In genomic region chr1:86499987-86500593, GRCh38 we compare ENCODE assay signal across 10 cellular contexts. TPM values are rescaled to one million over a fixed set of nuclear protein-coding genes. Genes with fewer than 3 reads are reported as not detected.
DNase-seq lines count a peak whose midpoint lies in the region; ATAC-seq and TF ChIP-seq lines count a peak whose summit lies in the region.
"Had no signal": no experiment of that assay in that cellular context is flagged by ENCODE, and none has a peak within 500 bp of the region (broad histone marks: within the 10 kb centered on the region; RNA-seq: fewer than 3 reads in every experiment).

No MANE protein-coding gene starts in this region.

- H4K20me1 ChIP-seq in neural cell (ENCODE audit: insufficient read depth) = no peaks in the 10 kb centered on the region

- TF ChIP-seq CTCF in neural cell (IDR thresholded peaks at IDR 0.05; ENCODE audit: poor library complexity, severe bottlenecking) = peak; percentile 70
- TF ChIP-seq CTCF in lower leg skin (IDR thresholded peaks at IDR 0.05) = peak in 1 of 3 donors; percentile 74

- no peak overlapping the region for H2AFZ ChIP-seq in neural cell (ENCODE audit: low read depth, low read length)

- H3K9me3 ChIP-seq in neural cell (ENCODE audit: low read length) = no peaks in the 10 kb centered on the region

- TF ChIP-seq POLR2A in lower leg skin (IDR thresholded peaks at IDR 0.05) = no peak

- no peak overlapping the region for H3K4me2 ChIP-seq in neural cell (ENCODE audit: low read length)

- H3K4me3 ChIP-seq in neural cell (ENCODE audit: low read length) (no peak overlapping the region), lower leg skin (ENCODE audit: low read depth, poor library complexity, severe bottlenecking) (no peak overlapping the region)
- H3K4me3 ChIP-seq: skin epidermis had no signal

- peaks cover 1% of the 10 kb centered on the region for H3K36me3 Mint-ChIP-seq in central memory CD8-positive, alpha-beta T cell (ENCODE audit: insufficient read depth)
- no peaks in the 10 kb centered on the region for H3K36me3 Mint-ChIP-seq in activated naive CD8-positive, alpha-beta T cell treated with anti-CD3 and anti-CD28 coated beads, Interleukin-2, amount 50 U/mL, for 24 hours (ENCODE audit: low read depth)

- peak; percentile 5 for DNase-seq in GDM1 (lab: John Stamatoyannopoulos, UW)
- peak; percentile 77 for DNase-seq in NCI-H69 (lab: John Stamatoyannopoulos, UW)
- DNase-seq in central memory CD8-positive, alpha-beta T cell (ENCODE audit: low spot score in 2 of 2) = no peak
- DNase-seq in activated naive CD8-positive, alpha-beta T cell treated with anti-CD3 and anti-CD28 coated beads, Interleukin-2, amount 50 U/mL, for 24 hours = no peak
- no peak for DNase-seq in lower leg skin (ENCODE audit: low spot score in 2 of 2)

- H3K27ac ChIP-seq in neural cell (ENCODE audit: low read length) = no peak overlapping the region

- H3K9me2 ChIP-seq in neural cell (ENCODE audit: insufficient read depth, low read length) = no peaks in the 10 kb centered on the region

- no peaks in the 10 kb centered on the region for H3K79me2 ChIP-seq in neural cell (replicated peaks; ENCODE audit: insufficient read depth, low read length)

- ATAC-seq in HG02763 (IDR thresholded peaks at IDR 0.05; ENCODE audit: unreplicated experiment) (peak; percentile 51), HG02840 (IDR thresholded peaks at IDR 0.05; ENCODE audit: low FRiP score, unreplicated experiment) (no peak)
- peak; percentile 37 for ATAC-seq in central memory CD8-positive, alpha-beta T cell (replicated peaks; ENCODE audit: extremely low read depth, poor library complexity, severe bottlenecking)
- no peak for ATAC-seq in activated naive CD8-positive, alpha-beta T cell treated with anti-CD3 and anti-CD28 coated beads, Interleukin-2, amount 50 U/mL, for 24 hours

- no peak overlapping the region for H3K27ac Mint-ChIP-seq in central memory CD8-positive, alpha-beta T cell (ENCODE audit: low read depth)
- no peak overlapping the region for H3K27ac Mint-ChIP-seq in activated naive CD8-positive, alpha-beta T cell treated with anti-CD3 and anti-CD28 coated beads, Interleukin-2, amount 50 U/mL, for 24 hours
- H3K27ac Mint-ChIP-seq: T-helper 1 cell treated with Interleukin-12 subunit alpha and Interleukin-12 subunit beta and Interleukin-4 antibody, amounts not matched to agents 30 μg/mL and 1 μg/mL, for 36 hours had no signal

- TF ChIP-seq EP300 in neural cell (conservative IDR thresholded peaks at IDR 0.05; ENCODE audit: poor library complexity, severe bottlenecking) = no peak

- H3K9me3 Mint-ChIP-seq in central memory CD8-positive, alpha-beta T cell = no peaks in the 10 kb centered on the region
- H3K9me3 Mint-ChIP-seq in activated naive CD8-positive, alpha-beta T cell treated with anti-CD3 and anti-CD28 coated beads, Interleukin-2, amount 50 U/mL, for 24 hours = no peaks in the 10 kb centered on the region
- H3K9me3 Mint-ChIP-seq: T-helper 1 cell treated with Interleukin-12 subunit alpha and Interleukin-12 subunit beta and Interleukin-4 antibody, amounts not matched to agents 30 μg/mL and 1 μg/mL, for 36 hours had no signal

- H3K36me3 ChIP-seq in neural cell (ENCODE audit: insufficient read depth, low read length) = no peaks in the 10 kb centered on the region

- no peaks in the 10 kb centered on the region for H3K27me3 ChIP-seq in neural cell (ENCODE audit: insufficient read depth, low read depth, low read length)

- intact Hi-C loops in lower leg skin (cut with DNase I; ENCODE audit: low total_unique reads) = loop anchor here (5.0 kb wide), 1 partner anchor 123 kb away; no protein-coding TSS in a partner anchor

- H3K4me1 Mint-ChIP-seq in central memory CD8-positive, alpha-beta T cell = peaks cover 7% of the 10 kb centered on the region
- H3K4me1 Mint-ChIP-seq in activated naive CD8-positive, alpha-beta T cell treated with anti-CD3 and anti-CD28 coated beads, Interleukin-2, amount 50 U/mL, for 24 hours = peaks cover 10% of the 10 kb centered on the region

- H3K9ac ChIP-seq in neural cell (ENCODE audit: low read length) = no peak overlapping the region

- H3K4me3 Mint-ChIP-seq in central memory CD8-positive, alpha-beta T cell = no peak overlapping the region
- no peak overlapping the region for H3K4me3 Mint-ChIP-seq in activated naive CD8-positive, alpha-beta T cell treated with anti-CD3 and anti-CD28 coated beads, Interleukin-2, amount 50 U/mL, for 24 hours
- H3K4me3 Mint-ChIP-seq: T-helper 1 cell treated with Interleukin-12 subunit alpha and Interleukin-12 subunit beta and Interleukin-4 antibody, amounts not matched to agents 30 μg/mL and 1 μg/mL, for 36 hours had no signal

- H3K27me3 Mint-ChIP-seq in central memory CD8-positive, alpha-beta T cell = peaks cover 40% of the 10 kb centered on the region
- peaks cover 8% of the 10 kb centered on the region for H3K27me3 Mint-ChIP-seq in activated naive CD8-positive, alpha-beta T cell treated with anti-CD3 and anti-CD28 coated beads, Interleukin-2, amount 50 U/mL, for 24 hours

- H3F3A ChIP-seq in neural cell (ENCODE audit: insufficient read depth, low read length, poor library complexity, severe bottlenecking) = no peaks in the 10 kb centered on the region

- no peak for TF ChIP-seq RAD21 in neural cell (conservative IDR thresholded peaks at IDR 0.05)

- 29 to 31% methylated on average over 3 of the region's 3 CpGs for WGBS in lower leg skin, 2 donors

TF ChIP-seq in neural cell, 6 proteins besides CTCF, POLR2A, EP300 and RAD21:
- no peak for TF ChIP-seq EZH2 (IDR thresholded peaks at IDR 0.05; ENCODE audit: borderline replicate concordance, insufficient read depth, low read length, poor library complexity, severe bottlenecking)
- TF ChIP-seq SMC3 (conservative IDR thresholded peaks at IDR 0.05; ENCODE audit: poor library complexity) = no peak
- TF ChIP-seq MXI1 (conservative IDR thresholded peaks at IDR 0.05; ENCODE audit: poor library complexity, severe bottlenecking) = no peak
- TF ChIP-seq REST (IDR thresholded peaks at IDR 0.05; ENCODE audit: borderline replicate concordance) = no peak
- no peak for TF ChIP-seq TAF1 (IDR thresholded peaks at IDR 0.05; ENCODE audit: low read depth)
- TF ChIP-seq POLR2AphosphoS5 (IDR thresholded peaks at IDR 0.05) = no peak

RNA-seq across cellular contexts. Expression of gene CLCA1, which starts 31.4 kb away (rescaled TPM):
- not detected in 2 replicates for polyA plus RNA-seq in neural cell
- not detected in 2 replicates for polyA minus RNA-seq in neural cell
- not detected for total RNA-seq in lower leg skin

RNA-seq across cellular contexts. Expression of gene CLCA4, which starts 46.8 kb away (rescaled TPM):
- not detected in 2 replicates for polyA plus RNA-seq in neural cell
- not detected in 2 replicates for polyA minus RNA-seq in neural cell
- 1 to 10 TPM in 3 of 4 donors, under 1 TPM in 1; 0.99 to 1.9 (median 1.0) TPM for total RNA-seq in lower leg skin

Comparison
In these comparisons a context has a peak if more than half of its experiments do, and no peak if none do; other contexts are left out.
1. DNase-seq: peak in GDM1 (single experiment) and NCI-H69 (single experiment); none in central memory CD8-positive, alpha-beta T cell (0 of 2), activated naive CD8-positive, alpha-beta T cell treated with anti-CD3 and anti-CD28 coated beads, Interleukin-2, amount 50 U/mL, for 24 hours (single experiment) and lower leg skin (0 of 2).
2. ATAC-seq: peak in HG02763 (single experiment) and central memory CD8-positive, alpha-beta T cell (single experiment); none in activated naive CD8-positive, alpha-beta T cell treated with anti-CD3 and anti-CD28 coated beads, Interleukin-2, amount 50 U/mL, for 24 hours (single experiment) and HG02840 (single experiment).